20 cellular contexts compared by ENCODE assay signal in the genomic region with DNA sequence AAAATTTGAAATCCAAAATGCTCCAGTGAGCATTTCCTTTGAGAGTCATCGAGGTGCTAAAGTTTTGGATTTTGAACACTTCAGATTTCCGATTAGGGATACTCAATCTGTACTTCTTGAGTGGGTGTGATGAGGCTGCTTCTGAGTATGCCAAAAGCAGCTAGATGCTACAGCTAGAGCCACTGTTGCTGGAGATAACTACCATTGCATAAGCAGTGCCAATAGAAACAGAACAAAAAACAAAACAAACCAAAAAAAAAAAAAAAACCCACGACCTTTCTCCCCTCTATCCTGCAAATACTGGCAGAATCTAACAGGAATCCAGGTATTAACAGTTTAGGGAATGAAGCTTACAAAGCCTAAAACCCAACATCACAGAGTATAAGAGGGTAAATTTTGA. TPM values are rescaled to one million over a fixed set of nuclear protein-coding genes. Genes with fewer than 3 reads are reported as not detected.
"Had no signal": no experiment of that assay in that cellular context is flagged by ENCODE, and none has a peak within 500 bp of the region (broad histone marks: within the 10 kb centered on the region; RNA-seq: fewer than 3 reads in every experiment).

No MANE protein-coding gene starts in this region.

- H3K27ac ChIP-seq: cardiac muscle cell, hepatocyte, skin epidermis, suprapubic skin, upper lobe of right lung had no signal

- H3K4me3 ChIP-seq: cardiac muscle cell, coronary artery, hepatocyte, skin epidermis, suprapubic skin, upper lobe of right lung had no signal

- H3K27me3 ChIP-seq: cardiac muscle cell, hepatocyte, suprapubic skin, upper lobe of right lung had no signal

- DNase-seq: activated CD4-positive, alpha-beta memory T cell treated with anti-CD3 and anti-CD28 coated beads for 36 hours; activated CD4-positive, alpha-beta T cell treated with anti-CD3 and anti-CD28 coated beads for 36 hours; activated naive CD4-positive, alpha-beta T cell; activated naive CD8-positive, alpha-beta T cell treated with anti-CD3 and anti-CD28 coated beads for 36 hours; activated T-cell treated with anti-CD3 and anti-CD28 coated beads for 4 hours; amniotic stem cell; effector CD4-positive, alpha-beta T cell; nucleus accumbens; SK-N-SH; stimulated activated naive CD8-positive, alpha-beta T cell treated with anti-CD3 and anti-CD28 coated beads, Interleukin-15, Interleukin-2, amounts not matched to agents 100 U/mL and 50 U/mL, for 24 hours; upper lobe of right lung had no signal

- ATAC-seq: activated CD4-positive, alpha-beta T cell treated with anti-CD3 and anti-CD28 coated beads for 36 hours; activated T-helper 17 cell treated with anti-CD3 and anti-CD28 coated beads, Interleukin-2, amount 50 U/mL, for 72 hours; stimulated activated naive CD8-positive, alpha-beta T cell treated with anti-CD3 and anti-CD28 coated beads, Interleukin-15, Interleukin-2, amounts not matched to agents 100 U/mL and 50 U/mL, for 24 hours; upper lobe of right lung; WTC11 had no signal

RNA-seq across cellular contexts. Expression of a gene that starts 43.5 kb away (rescaled TPM):
- total RNA-seq: activated CD4-positive, alpha-beta memory T cell treated with anti-CD3 and anti-CD28 coated beads for 36 hours; activated naive CD8-positive, alpha-beta T cell treated with anti-CD3 and anti-CD28 coated beads for 36 hours; cardiac muscle cell; hepatocyte; lung microvascular endothelial cell; mesothelial cell of epicardium; suprapubic skin; upper lobe of right lung; WTC11 had no signal
